ENCODE assay signal across 14 cellular contexts in genomic region chr14:50025073-50025472, GRCh38.
DNase-seq lines count a peak whose midpoint lies in the region; ATAC-seq and TF ChIP-seq lines count a peak whose summit lies in the region.
"Had no signal": no experiment of that assay in that cellular context is flagged by ENCODE, and none has a peak within 500 bp of the region (broad histone marks: within the 10 kb centered on the region; RNA-seq: fewer than 3 reads in every experiment).

No MANE protein-coding gene starts in this region.

- CTCF ChIA-PET in RWPE1 (lab: Yijun Ruan, JAX) = no interaction called here
- CTCF ChIA-PET in activated CD4-positive, alpha-beta memory T cell treated with anti-CD3 and anti-CD28 coated beads, Interleukin-2, amount 10 ng/mL, durations not matched to agents 7 days and 5 days (lab: Charles Lee) = no interaction called here

- DNase-seq in HFFc6 (no peak), RWPE1 (ENCODE audit: low spot score) (no peak), chondrocyte (ENCODE audit: low spot score) (no peak), NCI-H82 (lab: John Stamatoyannopoulos, UW) (no peak)
- DNase-seq in stimulated activated effector memory CD8-positive, alpha-beta T cell treated with anti-CD3 and anti-CD28 coated beads, Interleukin-12 subunit alpha, Interleukin-12 subunit beta, amount 100 ng/mL, for 72 hours (ENCODE audit: low spot score in 2 of 2) = no peak
- DNase-seq in activated CD4-positive, alpha-beta memory T cell treated with anti-CD3 and anti-CD28 coated beads, Interleukin-2, amount 10 ng/mL, durations not matched to agents 7 days and 5 days = no peak
- DNase-seq: CD4-positive, CD25-positive, alpha-beta regulatory T cell; EL; Karpas-422; MM.1S; NCI-H2107; NCI-H526 treated with DMSO at 0.1 percent for 48 hours had no signal

- POLR2A ChIA-PET in RWPE1 (lab: Yijun Ruan, JAX; ENCODE audit: low non-redundant PET) = no interaction called here
- POLR2A ChIA-PET in activated CD4-positive, alpha-beta memory T cell treated with anti-CD3 and anti-CD28 coated beads, Interleukin-2, amount 10 ng/mL, durations not matched to agents 7 days and 5 days (lab: Charles Lee) = interaction anchor here (1.5 to 1.7 kb wide), 2 partner anchors 22 to 37 kb away, joined by 7 to 9 read pairs; no protein-coding TSS in a partner anchor

- H3K36me3 Mint-ChIP-seq in HFFc6 (ENCODE audit: low read depth) = peaks cover 30% of the 10 kb centered on the region
- peaks cover 4% of the 10 kb centered on the region for H3K36me3 Mint-ChIP-seq in chondrocyte (ENCODE audit: low read depth)
- H3K36me3 Mint-ChIP-seq in stimulated activated effector memory CD8-positive, alpha-beta T cell treated with anti-CD3 and anti-CD28 coated beads, Interleukin-12 subunit alpha, Interleukin-12 subunit beta, amount 100 ng/mL, for 72 hours = peaks cover 72% of the 10 kb centered on the region
- H3K36me3 Mint-ChIP-seq in activated CD4-positive, alpha-beta memory T cell treated with anti-CD3 and anti-CD28 coated beads, Interleukin-2, amount 10 ng/mL, durations not matched to agents 7 days and 5 days (ENCODE audit: low read depth) = peaks cover 67% of the 10 kb centered on the region

- peak overlapping the region; percentile 95 for H3K27ac ChIP-seq in RWPE1

- H3K27ac Mint-ChIP-seq in HFFc6 (peak overlapping the region; percentile 89), chondrocyte (ENCODE audit: unreplicated experiment) (peak overlapping the region; percentile 55)
- H3K27ac Mint-ChIP-seq in stimulated activated effector memory CD8-positive, alpha-beta T cell treated with anti-CD3 and anti-CD28 coated beads, Interleukin-12 subunit alpha, Interleukin-12 subunit beta, amount 100 ng/mL, for 72 hours = peak overlapping the region; percentile 77
- H3K27ac Mint-ChIP-seq in activated CD4-positive, alpha-beta memory T cell treated with anti-CD3 and anti-CD28 coated beads, Interleukin-2, amount 10 ng/mL, durations not matched to agents 7 days and 5 days = no peak overlapping the region
- H3K27ac Mint-ChIP-seq: B cell; CD4-positive, CD25-positive, alpha-beta regulatory T cell had no signal

- H3K4me3 Mint-ChIP-seq in HFFc6 (peak overlapping the region; percentile 15; the same call in 1 of the 2 replicates), chondrocyte (ENCODE audit: unreplicated experiment) (no peak overlapping the region)
- no peak overlapping the region for H3K4me3 Mint-ChIP-seq in stimulated activated effector memory CD8-positive, alpha-beta T cell treated with anti-CD3 and anti-CD28 coated beads, Interleukin-12 subunit alpha, Interleukin-12 subunit beta, amount 100 ng/mL, for 72 hours
- H3K4me3 Mint-ChIP-seq in activated CD4-positive, alpha-beta memory T cell treated with anti-CD3 and anti-CD28 coated beads, Interleukin-2, amount 10 ng/mL, durations not matched to agents 7 days and 5 days = no peak overlapping the region
- H3K4me3 Mint-ChIP-seq: B cell; CD4-positive, CD25-positive, alpha-beta regulatory T cell had no signal

- H3K9me3 Mint-ChIP-seq in HFFc6 (peaks cover 25% of the 10 kb centered on the region), chondrocyte (ENCODE audit: low read depth) (peaks cover 12% of the 10 kb centered on the region)
- peaks cover 10% of the 10 kb centered on the region for H3K9me3 Mint-ChIP-seq in stimulated activated effector memory CD8-positive, alpha-beta T cell treated with anti-CD3 and anti-CD28 coated beads, Interleukin-12 subunit alpha, Interleukin-12 subunit beta, amount 100 ng/mL, for 72 hours
- H3K9me3 Mint-ChIP-seq in activated CD4-positive, alpha-beta memory T cell treated with anti-CD3 and anti-CD28 coated beads, Interleukin-2, amount 10 ng/mL, durations not matched to agents 7 days and 5 days = peaks cover 20% of the 10 kb centered on the region

- H3K4me1 Mint-ChIP-seq in HFFc6 (ENCODE audit: low read depth) (peaks cover 47% of the 10 kb centered on the region), chondrocyte (ENCODE audit: low read depth) (peaks cover 47% of the 10 kb centered on the region)
- peaks cover 58% of the 10 kb centered on the region for H3K4me1 Mint-ChIP-seq in stimulated activated effector memory CD8-positive, alpha-beta T cell treated with anti-CD3 and anti-CD28 coated beads, Interleukin-12 subunit alpha, Interleukin-12 subunit beta, amount 100 ng/mL, for 72 hours
- H3K4me1 Mint-ChIP-seq in activated CD4-positive, alpha-beta memory T cell treated with anti-CD3 and anti-CD28 coated beads, Interleukin-2, amount 10 ng/mL, durations not matched to agents 7 days and 5 days = peaks cover 28% of the 10 kb centered on the region

- H3K27me3 Mint-ChIP-seq in HFFc6 (ENCODE audit: insufficient read depth) (no peaks in the 10 kb centered on the region; the same call in 1 of the 2 replicates), chondrocyte (ENCODE audit: low read depth) (no peaks in the 10 kb centered on the region)
- H3K27me3 Mint-ChIP-seq in activated CD4-positive, alpha-beta memory T cell treated with anti-CD3 and anti-CD28 coated beads, Interleukin-2, amount 10 ng/mL, durations not matched to agents 7 days and 5 days = no peaks in the 10 kb centered on the region
- H3K27me3 Mint-ChIP-seq: B cell; CD4-positive, CD25-positive, alpha-beta regulatory T cell had no signal

- TF ChIP-seq CTCF in HFFc6 (IDR thresholded peaks at IDR 0.05) (no peak), RWPE1 (conservative IDR thresholded peaks at IDR 0.05; ENCODE audit: low read depth) (no peak), chondrocyte (IDR thresholded peaks at IDR 0.05) (no peak)

- no peak for ATAC-seq in stimulated activated effector memory CD8-positive, alpha-beta T cell treated with anti-CD3 and anti-CD28 coated beads, Interleukin-12 subunit alpha, Interleukin-12 subunit beta, amount 100 ng/mL, for 72 hours
- no peak for ATAC-seq in GM19351 (IDR thresholded peaks at IDR 0.05; ENCODE audit: unreplicated experiment)
